Comparison of ENCODE assay signal across 17 cellular contexts in genomic region chr5:54205918-54206317, GRCh38.
DNase-seq lines count a peak whose midpoint lies in the region; ATAC-seq, FAIRE-seq and TF ChIP-seq lines count a peak whose summit lies in the region.
"Had no signal": no experiment of that assay in that cellular context is flagged by ENCODE, and none has a peak within 500 bp of the region (broad histone marks: within the 10 kb centered on the region; RNA-seq: fewer than 3 reads in every experiment).

No MANE protein-coding gene starts in this region.

- H4K20me1 ChIP-seq in GM12878 (ENCODE audit: control insufficient read depth, insufficient read depth): no peaks in the 10 kb centered on the region

- H3K27ac ChIP-seq in GM12878 (ENCODE audit: control insufficient read depth, insufficient read depth) (peak overlapping the region; percentile 14; the same call in 1 of the 2 replicates), mesendoderm (ENCODE audit: low read depth, low read length) (no peak overlapping the region)

- ATAC-seq in GM12878 (no peak), HG03521 (IDR thresholded peaks at IDR 0.05; ENCODE audit: unreplicated experiment) (no peak)

- no peak for TF ChIP-seq RAD21 in GM12878 (IDR thresholded peaks at IDR 0.05; ENCODE audit: insufficient read depth, low read depth, low read length)

- H4K8ac ChIP-seq in mesendoderm (ENCODE audit: low read depth, low read length): peak overlapping the region; percentile 56

- no peak for FAIRE-seq in GM12878 (lab: Jason Lieb, UNC)
- FAIRE-seq: A204.1, GM12892, H54 had no signal

- no peak overlapping the region for H3K23ac ChIP-seq in mesendoderm (ENCODE audit: low read length)

- CTCF ChIA-PET in GM12878 (lab: Yijun Ruan, JAX): interaction anchor here (1.5 to 1.8 kb wide), 2 partner anchors 28 to 53 kb away, joined by 3 to 5 read pairs; no protein-coding TSS in a partner anchor

- TF ChIP-seq EP300 in GM12878 (IDR thresholded peaks at IDR 0.05; ENCODE audit: borderline replicate concordance in 1 of 2, control insufficient read depth in 1 of 2, low read depth in 2 of 2, low read length in 2 of 2): no peak

- no peak overlapping the region for H2BK120ac ChIP-seq in mesendoderm (ENCODE audit: low read depth, low read length)

- H3K4me1 ChIP-seq in GM12878 (ENCODE audit: control insufficient read depth, insufficient read depth, low read length) (no peaks in the 10 kb centered on the region), mesendoderm (ENCODE audit: control insufficient read depth, low read depth, low read length) (no peaks in the 10 kb centered on the region)
- H3K4me1 ChIP-seq: HAP-1 had no signal

- TF ChIP-seq POLR2A in GM12878 (IDR thresholded peaks at IDR 0.05; ENCODE audit: low read depth, low read length): no peak

- H3K56ac ChIP-seq in mesendoderm (ENCODE audit: low read length): no peak overlapping the region

- no peak overlapping the region for H4K5ac ChIP-seq in mesendoderm (ENCODE audit: low read length)

- in situ Hi-C loops in GM12878 (cut with MboI): no loop called here

- RAD21 ChIA-PET in GM12878 (lab: Charles Lee; ENCODE audit: unreplicated experiment): no interaction called here

- H3K36me3 ChIP-seq in GM12878 (ENCODE audit: control insufficient read depth in 2 of 2, insufficient read depth in 2 of 2, low read length in 1 of 2) (no peaks in the 10 kb centered on the region), mesendoderm (ENCODE audit: control insufficient read depth, insufficient read depth, low read length) (no peaks in the 10 kb centered on the region)
- H3K36me3 ChIP-seq: HAP-1 had no signal

- no TSS peak for BruUV-seq in GM12878 (replicated peaks; lab: Mats Ljungman, UMichigan)

- WGBS in GM12878 (ENCODE audit: insufficient coverage, insufficient replicate concordance, low lambda C conversion rate, missing lambda C conversion rate): 80% methylated on average over 1 of the region's 1 CpG
- no CpG with 5 or more reads among the region's 1 CpG for WGBS in mesendoderm (ENCODE audit: extremely low coverage, insufficient coverage, low lambda C conversion rate)

- intact Hi-C loops in GM12878 (cut with micrococcal nuclease; ENCODE audit: unreplicated experiment): no loop called here

- H2AFZ ChIP-seq in GM12878 (ENCODE audit: control insufficient read depth, low read depth, low read length): no peak overlapping the region

- H3K27me3 ChIP-seq in GM12878 (replicated peaks in 1 of 2; ENCODE audit: control insufficient read depth in 2 of 2, insufficient read depth in 2 of 2, low read length in 1 of 2) (no peaks in the 10 kb centered on the region), mesendoderm (ENCODE audit: insufficient read depth, low read length, poor library complexity) (no peaks in the 10 kb centered on the region)

- H3K9ac ChIP-seq in GM12878 (ENCODE audit: control insufficient read depth, insufficient read depth, low read length) (no peak overlapping the region), mesendoderm (ENCODE audit: low read length) (no peak overlapping the region)

- no peak for TF ChIP-seq CTCF in GM12878 (IDR thresholded peaks at IDR 0.05 in 2 of 3, conservative IDR thresholded peaks at IDR 0.05 in 1 of 3; ENCODE audit: control insufficient read depth in 2 of 3, extremely low read depth in 1 of 3, insufficient read depth in 1 of 3, low read depth in 3 of 3, low read length in 3 of 3)

- H2AK5ac ChIP-seq in mesendoderm (ENCODE audit: low read length): no peak overlapping the region

- H3K79me1 ChIP-seq in mesendoderm (ENCODE audit: low read length): peaks cover 4% of the 10 kb centered on the region

- no peak overlapping the region for H2BK15ac ChIP-seq in mesendoderm (replicated peaks; ENCODE audit: low read depth)

- H3K79me2 ChIP-seq in GM12878 (ENCODE audit: control insufficient read depth, insufficient read depth, low read length) (no peaks in the 10 kb centered on the region), mesendoderm (ENCODE audit: control insufficient read depth, insufficient read depth, low read length) (no peaks in the 10 kb centered on the region)

- peak; percentile 81 for DNase-seq in NCI-H82 treated with DMSO at 0.1 percent for 48 hours (lab: John Stamatoyannopoulos, UW; ENCODE audit: unreplicated experiment)
- DNase-seq in GM12878 (ENCODE audit: low read depth, low spot score): no peak
- DNase-seq in mesendoderm: no peak
- no peak for DNase-seq in HUDEP-2 (lab: John Stamatoyannopoulos, UW; ENCODE audit: unreplicated experiment in 76 of 76)
- no peak for DNase-seq in anterior cingulate cortex (lab: John Stamatoyannopoulos, UW)
- DNase-seq: C1 segment of cervical spinal cord; Calu3; CD4-positive, alpha-beta memory T cell; COR-L47; DMS79 treated with DMSO at 0.1 percent for 48 hours; GF-D8; GOT3 had no signal

- H3K9me3 ChIP-seq in GM12878 (replicated peaks; ENCODE audit: control insufficient read depth, insufficient read depth, low read length): no peaks in the 10 kb centered on the region; the same call in 2 of the 3 replicates
- H3K9me3 ChIP-seq: HAP-1 had no signal

- H3K18ac ChIP-seq in mesendoderm (ENCODE audit: low read length): no peak overlapping the region

- H2BK5ac ChIP-seq in mesendoderm (ENCODE audit: low read length): no peak overlapping the region

- SMC1A ChIA-PET in GM12878 (lab: Charles Lee; ENCODE audit: uncharacterized antibody, unreplicated experiment): interaction anchor here (0.6 kb wide), 1 partner anchor 12 kb away, joined by 3 read pairs; no protein-coding TSS in a partner anchor

- no peak overlapping the region for H3K4ac ChIP-seq in mesendoderm (ENCODE audit: low read depth, low read length)

- POLR2A ChIA-PET in GM12878 (lab: Charles Lee): no interaction called here

- H3K4me2 ChIP-seq in GM12878 (ENCODE audit: control insufficient read depth, insufficient read depth): no peak overlapping the region
- H3K4me2 ChIP-seq in mesendoderm (ENCODE audit: low read length): no peak overlapping the region

- H3K4me3 ChIP-seq in GM12878: no peak overlapping the region
- no peak overlapping the region for H3K4me3 ChIP-seq in mesendoderm (ENCODE audit: low read length)
- H3K4me3 ChIP-seq: HAP-1 had no signal

TF ChIP-seq in GM12878, 131 proteins besides CTCF, POLR2A, EP300 and RAD21:
- TF ChIP-seq ZBED1 (IDR thresholded peaks at IDR 0.05; ENCODE audit: borderline replicate concordance): no peak
- TF ChIP-seq ZZZ3 (IDR thresholded peaks at IDR 0.05; ENCODE audit: control insufficient read depth, insufficient read length, low read depth): no peak
- no peak for TF ChIP-seq FOS (IDR thresholded peaks at IDR 0.05; ENCODE audit: borderline replicate concordance, extremely low read depth, insufficient read length)
- no peak for TF ChIP-seq CEBPZ (IDR thresholded peaks at IDR 0.05; ENCODE audit: low read depth, low read length)
- no peak for TF ChIP-seq PRDM15 (CRISPR knock-in tag; IDR thresholded peaks at IDR 0.05)
- no peak for TF ChIP-seq KAT2A (conservative IDR thresholded peaks at IDR 0.05; ENCODE audit: control insufficient read depth, low read depth, low read length)
- no peak for TF ChIP-seq POU2F2 (IDR thresholded peaks at IDR 0.05; ENCODE audit: borderline replicate concordance, low read depth, low read length)
- TF ChIP-seq SREBF2 (IDR thresholded peaks at IDR 0.05; ENCODE audit: low read length): no peak
- no peak for TF ChIP-seq PAX8 (IDR thresholded peaks at IDR 0.05)
